In genomic region chr11:83159901-83160865, GRCh38 we compare ENCODE assay signal across 8 cellular contexts. TPM values are rescaled to one million over a fixed set of nuclear protein-coding genes. Genes with fewer than 3 reads are reported as not detected.
DNase-seq lines count a peak whose midpoint lies in the region; ATAC-seq, FAIRE-seq and TF ChIP-seq lines count a peak whose summit lies in the region.

No MANE protein-coding gene starts in this region.

- H3K9me2 ChIP-seq in PC-3 (replicated peaks; ENCODE audit: low read length) = no peaks in the 10 kb centered on the region
- H3K9me2 ChIP-seq in neural cell (ENCODE audit: insufficient read depth, low read length) = no peaks in the 10 kb centered on the region

- no peak overlapping the region for H3K18ac ChIP-seq in H1 (ENCODE audit: extremely low read depth, low read length)

- peak; percentile 49 to 53 for TF ChIP-seq POLR2A in H1 (IDR thresholded peaks at IDR 0.05; ENCODE audit: control extremely low read depth in 1 of 2, low read depth in 2 of 2, low read length in 2 of 2)

- H2BK5ac ChIP-seq in H1 (ENCODE audit: low read depth, low read length) = no peak overlapping the region

- DNase-seq in PC-3 = peak; percentile 93
- no peak for DNase-seq in H1 (ENCODE audit: low read depth in 1 of 2, low spot score in 2 of 2)
- no peak for DNase-seq in putamen (ENCODE audit: low spot score)
- no peak for DNase-seq in NCI-H748 treated with DMSO at 0.1 percent for 48 hours (lab: John Stamatoyannopoulos, UW)
- DNase-seq in effector CD4-positive, alpha-beta T cell = no peak

- no peak for ATAC-seq in PC-3
- no peak for ATAC-seq in GM21423 (IDR thresholded peaks at IDR 0.05; ENCODE audit: unreplicated experiment)

- peaks cover 5% of the 10 kb centered on the region; the same call in 1 of the 2 replicates for H3K23me2 ChIP-seq in H1 (ENCODE audit: low read depth, low read length)

- H4K91ac ChIP-seq in H1 (replicated peaks; ENCODE audit: insufficient read length, low read length) = no peak overlapping the region

- peaks cover 52% of the 10 kb centered on the region for H3K36me3 ChIP-seq in PC-3 (ENCODE audit: low read depth, low read length)
- peaks cover 0 to 47% (median 7%) of the 10 kb centered on the region in 4 experiments; a peak in 6 of 8 replicates for H3K36me3 ChIP-seq in H1 (ENCODE audit: control insufficient read depth in 2 of 4, insufficient read depth in 4 of 4, low read length in 3 of 4)
- H3K36me3 ChIP-seq in neural cell (ENCODE audit: insufficient read depth, low read length) = peaks cover 3% of the 10 kb centered on the region

- peak overlapping the region; percentile 53 for H3K23ac ChIP-seq in H1 (ENCODE audit: insufficient read length)

- H3K27me3 ChIP-seq in PC-3 (ENCODE audit: low read length) (no peaks in the 10 kb centered on the region), H1 (replicated peaks in 1 of 4; ENCODE audit: control insufficient read depth in 3 of 4, extremely low read depth in 1 of 4, insufficient read depth in 3 of 4, low read length in 3 of 4) (no peaks in the 10 kb centered on the region), neural cell (ENCODE audit: insufficient read depth, low read depth, low read length) (no peaks in the 10 kb centered on the region)

- H4K5ac ChIP-seq in H1 (ENCODE audit: insufficient read length, low read depth, low read length) = no peak overlapping the region

- H2BK120ac ChIP-seq in H1 (replicated peaks; ENCODE audit: low read depth, low read length) = no peak overlapping the region

- H2AK5ac ChIP-seq in H1 (ENCODE audit: low read depth, low read length) = no peak overlapping the region

- H4K20me1 ChIP-seq in PC-3 (ENCODE audit: low read length) = peaks cover 50% of the 10 kb centered on the region
- H4K20me1 ChIP-seq in H1 (replicated peaks in 1 of 2; ENCODE audit: control insufficient read depth in 1 of 2, insufficient read depth in 2 of 2, low read length in 2 of 2) = peaks cover 14 to 17% of the 10 kb centered on the region in 2 experiments
- H4K20me1 ChIP-seq in neural cell (ENCODE audit: insufficient read depth) = peaks cover 10% of the 10 kb centered on the region

- H3K4me3 ChIP-seq in GM12875 (ENCODE audit: low read depth, low read length) = peak overlapping the region; percentile 93
- peak overlapping the region; percentile 92 for H3K4me3 ChIP-seq in PC-3 (ENCODE audit: low read length)
- peak overlapping the region; percentile 20 to 96 (median 90); a peak in 6 of 8 replicates for H3K4me3 ChIP-seq in H1 (ENCODE audit: extremely low read depth in 1 of 4, insufficient read depth in 2 of 4, low read depth in 3 of 4, low read length in 4 of 4)
- H3K4me3 ChIP-seq in neural cell (ENCODE audit: low read length) = peak overlapping the region; percentile 92

- TF ChIP-seq CTCF in GM12875 (IDR thresholded peaks at IDR 0.05; ENCODE audit: borderline replicate concordance, insufficient read depth, low read depth, low read length) = no peak
- TF ChIP-seq CTCF in PC-3 (conservative IDR thresholded peaks at IDR 0.05; ENCODE audit: low read depth, low read length) = no peak
- no peak for TF ChIP-seq CTCF in H1 (IDR thresholded peaks at IDR 0.05; ENCODE audit: control extremely low read depth in 1 of 3, insufficient read depth in 1 of 3, low read depth in 1 of 3, low read length in 3 of 3)
- no peak for TF ChIP-seq CTCF in neural cell (IDR thresholded peaks at IDR 0.05; ENCODE audit: poor library complexity, severe bottlenecking)

- peak overlapping the region; percentile 96; the same call in 1 of the 2 replicates for H3K9ac ChIP-seq in PC-3 (ENCODE audit: low read length)
- H3K9ac ChIP-seq in H1 (replicated peaks in 1 of 4; ENCODE audit: extremely low read depth in 1 of 4, low read depth in 3 of 4, low read length in 3 of 4) = peak overlapping the region in 1 of 4 experiments; percentile 59; a peak in 2 of 7 replicates
- H3K9ac ChIP-seq in neural cell (ENCODE audit: low read length) = no peak overlapping the region

- H3K79me2 ChIP-seq in PC-3 (ENCODE audit: low read length) (peaks cover 80% of the 10 kb centered on the region), H1 (ENCODE audit: control insufficient read depth in 1 of 2, insufficient read depth in 2 of 2, low read length in 2 of 2) (peaks cover 29 to 80% of the 10 kb centered on the region in 2 experiments), neural cell (replicated peaks; ENCODE audit: insufficient read depth, low read length) (peaks cover 70% of the 10 kb centered on the region)

- H3K27ac ChIP-seq in PC-3 (ENCODE audit: low read length) (0 out of 2 replicates have a peak overlapping the region, but pooled peaks have one; percentile 16), H1 (ENCODE audit: low read depth, low read length) (no peak overlapping the region), neural cell (ENCODE audit: low read length) (no peak overlapping the region)

- H3K4ac ChIP-seq in H1 (replicated peaks; ENCODE audit: insufficient read length, low read depth, low read length) = no peak overlapping the region

- no peak for FAIRE-seq in H1 (lab: Jason Lieb, UNC)

- no TSS peak for BruUV-seq in PC-3 (replicated peaks; lab: Mats Ljungman, UMichigan)

- peaks cover 15% of the 10 kb centered on the region for H3K4me1 ChIP-seq in PC-3 (ENCODE audit: insufficient read depth, low read length)
- peaks cover 0 to 7% (median 2%) of the 10 kb centered on the region in 4 experiments; a peak in 1 of 7 replicates for H3K4me1 ChIP-seq in H1 (replicated peaks in 1 of 4; ENCODE audit: control insufficient read depth in 3 of 4, insufficient read depth in 4 of 4, low read length in 3 of 4)

- no peak overlapping the region for H2BK20ac ChIP-seq in H1 (ENCODE audit: low read length)

- H3K4me2 ChIP-seq in PC-3 (ENCODE audit: low read length) (peak overlapping the region; percentile 88), H1 (ENCODE audit: insufficient read depth in 1 of 2, low read depth in 2 of 2, low read length in 2 of 2) (peak overlapping the region; percentile 65 to 80), neural cell (ENCODE audit: low read length) (peak overlapping the region; percentile 69)

- no peak overlapping the region for H3K56ac ChIP-seq in H1 (replicated peaks; ENCODE audit: insufficient read length, low read depth, low read length)

- H4K8ac ChIP-seq in H1 (ENCODE audit: extremely low read depth, insufficient read depth, low read length) = no peak overlapping the region

- TF ChIP-seq EP300 in H1 (IDR thresholded peaks at IDR 0.05; ENCODE audit: borderline replicate concordance in 1 of 2, low read depth in 2 of 2, low read length in 2 of 2) (no peak), neural cell (conservative IDR thresholded peaks at IDR 0.05; ENCODE audit: poor library complexity, severe bottlenecking) (no peak)

- CTCF ChIA-PET in PC-3 (lab: Charles Lee) = no interaction called here
- CTCF ChIA-PET in H1 (lab: Charles Lee; ENCODE audit: partially characterized antibody) = interaction anchor here (0.8 kb wide), 2 partner anchors 72 to 256 kb away, joined by 3 read pairs; no protein-coding TSS in a partner anchor

- 0 out of 2 replicates have a peak, but pooled peaks cover 4% of the 10 kb centered on the region for H3K79me1 ChIP-seq in H1 (ENCODE audit: low read depth, low read length)

- intact Hi-C loops in PC-3 (cut with micrococcal nuclease) = loop anchor here (1.0 to 5.0 kb wide), 2 partner anchors 22 to 303 kb away; no protein-coding TSS in a partner anchor

- no peak overlapping the region for H2AFZ ChIP-seq in PC-3 (ENCODE audit: low read length)
- no peak overlapping the region for H2AFZ ChIP-seq in H1 (ENCODE audit: low read length)
- no peak overlapping the region for H2AFZ ChIP-seq in neural cell (ENCODE audit: low read depth, low read length)

- H2BK15ac ChIP-seq in H1 (ENCODE audit: low read length) = no peak overlapping the region

- H3K14ac ChIP-seq in H1 (ENCODE audit: insufficient read length) = no peak overlapping the region

- 76% methylated on average over 6 of the region's 6 CpGs; no CpG with 5 or more reads in 1 of the 2 experiments for WGBS in H1 (ENCODE audit: extremely low coverage in 1 of 2, insufficient coverage in 1 of 2, insufficient read length in 1 of 2, insufficient replicate concordance in 2 of 2, low coverage in 1 of 2, low lambda C conversion rate in 2 of 2, missing lambda C conversion rate in 1 of 2), 2 experiments

- TF ChIP-seq RAD21 in H1 (IDR thresholded peaks at IDR 0.05 in 1 of 2, conservative IDR thresholded peaks at IDR 0.05 in 1 of 2; ENCODE audit: low read depth in 2 of 2, low read length in 2 of 2) (no peak), neural cell (conservative IDR thresholded peaks at IDR 0.05) (no peak)

- POLR2A ChIA-PET in PC-3 (lab: Charles Lee; ENCODE audit: unreplicated experiment) (interaction anchor here (0.6 kb wide), 1 partner anchor 1916 kb away, joined by 3 read pairs; no protein-coding TSS in a partner anchor), H1 (lab: Charles Lee; ENCODE audit: partially characterized antibody) (interaction anchor here (0.8 to 3.7 kb wide), 9 partner anchors 8 to 259 kb away, joined by 3 to 19 read pairs (median 6); partner anchors contain the start of gene DDIAS)

- H3F3A ChIP-seq in PC-3 (ENCODE audit: low read length, unreplicated experiment) (peaks cover 10% of the 10 kb centered on the region), neural cell (ENCODE audit: insufficient read depth, low read length, poor library complexity, severe bottlenecking) (no peaks in the 10 kb centered on the region)

- no peak overlapping the region for H2BK12ac ChIP-seq in H1 (ENCODE audit: low read depth, low read length)

- H3K9me3 ChIP-seq in PC-3 (ENCODE audit: low read length) = no peaks in the 10 kb centered on the region
- no peaks in the 10 kb centered on the region for H3K9me3 ChIP-seq in H1 (ENCODE audit: insufficient read depth in 2 of 2, low read depth in 1 of 2, low read length in 1 of 2)
- H3K9me3 ChIP-seq in neural cell (ENCODE audit: low read length) = no peaks in the 10 kb centered on the region

RNA-seq across cellular contexts. Expression of gene PCF11, which starts 3.3 kb away (rescaled TPM):
- total RNA-seq in PC-3 (2014; rRNA removed) = 41.7 and 42.1 TPM in 2 replicates
- 47.1 and 47.7 TPM in 2 replicates for total RNA-seq in H1 (2021; fragmentation: NEBNext Ultra II Directional; extraction: Animal tissue kit (Norgen Biotek cat#: 25700))
- polyA plus RNA-seq in H1 (2011; rRNA removed) = 23.5 and 25.1 TPM in 2 replicates
- polyA plus RNA-seq in H1 (2011; cell fraction: cytosol; rRNA removed) = 31.6 TPM
- polyA plus RNA-seq in H1 (2011; cell fraction: nucleus; rRNA removed) = 38.4 TPM
- polyA plus RNA-seq in H1 (2012, experiment 1 of 2) = 20.0 to 34.0 TPM (median 22.5 TPM) in 4 replicates
- polyA plus RNA-seq in H1 (2012, experiment 2 of 2) = 5.5 TPM
- polyA plus RNA-seq in H1 (2013, experiment 1 of 2) = 33.1 TPM
- polyA plus RNA-seq in H1 (2013, experiment 2 of 2) = 30.0 TPM
- polyA minus RNA-seq in H1 (2011; rRNA and poly(A)+ RNA removed) = 41.3 and 54.2 TPM in 2 replicates
- 21.1 TPM for polyA minus RNA-seq in H1 (2011; cell fraction: cytosol; rRNA and poly(A)+ RNA removed)
- polyA minus RNA-seq in H1 (2011; cell fraction: nucleus; rRNA and poly(A)+ RNA removed) = 111 TPM
- 81.7 and 82.4 TPM in 2 replicates for polyA plus RNA-seq in neural cell
- 141 and 171 TPM in 2 replicates for polyA minus RNA-seq in neural cell

RNA-seq across cellular contexts. Expression of gene ANKRD42, which starts 33.3 kb away (rescaled TPM):
- total RNA-seq in PC-3 (2014; rRNA removed) = 6.6 and 11.2 TPM in 2 replicates
- total RNA-seq in H1 (2021; fragmentation: NEBNext Ultra II Directional; extraction: Animal tissue kit (Norgen Biotek cat#: 25700)) = 5.5 and 5.6 TPM in 2 replicates
- polyA plus RNA-seq in H1 (2011; rRNA removed) (1.4 and 2.0 TPM in 2 replicates), neural cell (11.5 and 16.1 TPM in 2 replicates)
- polyA plus RNA-seq in H1 (2011; cell fraction: cytosol; rRNA removed) = 2.9 TPM
- polyA plus RNA-seq in H1 (2011; cell fraction: nucleus; rRNA removed) = 1.1 TPM
- polyA plus RNA-seq in H1 (2012, experiment 1 of 2) = 2.9 to 4.5 TPM (median 3.7 TPM) in 4 replicates
- 0.85 TPM for polyA plus RNA-seq in H1 (2012, experiment 2 of 2)
- polyA plus RNA-seq in H1 (2013, experiment 1 of 2) = 3.0 TPM
- polyA plus RNA-seq in H1 (2013, experiment 2 of 2) = 2.7 TPM
- polyA minus RNA-seq in H1 (2011; rRNA and poly(A)+ RNA removed) = 4.0 and 4.7 TPM in 2 replicates
- polyA minus RNA-seq in H1 (2011; cell fraction: cytosol; rRNA and poly(A)+ RNA removed) = 2.4 TPM
- 2.3 TPM for polyA minus RNA-seq in H1 (2011; cell fraction: nucleus; rRNA and poly(A)+ RNA removed)
- polyA minus RNA-seq in neural cell = 20.8 and 22.4 TPM in 2 replicates
